8 cellular contexts compared by ENCODE assay signal in genomic region chr7:74544706-74545469, GRCh38.
DNase-seq lines count a peak whose midpoint lies in the region; ATAC-seq, FAIRE-seq and TF ChIP-seq lines count a peak whose summit lies in the region.

No MANE protein-coding gene starts in this region.

- H3K36me3 ChIP-seq in SJCRH30 (peaks cover 67% of the 10 kb centered on the region), pancreas (no peaks in the 10 kb centered on the region)

- ATAC-seq in pancreas, result peak; percentile 85 to 97 (median 89)
- no peak for ATAC-seq in GM18873 (IDR thresholded peaks at IDR 0.05; ENCODE audit: low FRiP score, unreplicated experiment)

- FAIRE-seq in pancreas (lab: Jason Lieb, UNC) (no peak), HTR-8/SVneo (lab: Jason Lieb, UNC) (no peak)

- DNase-seq in DMS 273 treated with DMSO at 0.1 percent for 48 hours (lab: John Stamatoyannopoulos, UW), result peak; percentile 10
- peak; percentile 56 for DNase-seq in HT1080 (ENCODE audit: low read depth)
- DNase-seq in SJCRH30, result peak; percentile 75 to 92
- no peak for DNase-seq in epithelial cell of prostate (ENCODE audit: low read depth, low spot score)
- DNase-seq in pancreas, result peak in 5 of 6 donors; percentile 54 to 69 (median 62)
- no peak for DNase-seq in HTR-8/SVneo (ENCODE audit: insufficient read length, low spot score)
- no peak for DNase-seq in mesenteric fat pad (ENCODE audit: low spot score)

- no peak overlapping the region for H3K4me3 ChIP-seq in SJCRH30
- no peak overlapping the region for H3K4me3 ChIP-seq in pancreas

- intact Hi-C loops in pancreas (cut with DNase I), result loop anchor here in 1 of 3 donors (5.0 kb wide), 2 partner anchors 118 to 133 kb away; no protein-coding TSS in a partner anchor

- H3K9me3 ChIP-seq in SJCRH30 (replicated peaks), result no peaks in the 10 kb centered on the region
- no peaks in the 10 kb centered on the region for H3K9me3 ChIP-seq in pancreas

- no peak overlapping the region for H3K27ac ChIP-seq in SJCRH30
- H3K27ac ChIP-seq in epithelial cell of prostate, result peak overlapping the region; percentile 41
- no peak overlapping the region for H3K27ac ChIP-seq in pancreas

- H3K4me1 ChIP-seq in SJCRH30 (no peaks in the 10 kb centered on the region), pancreas (no peaks in the 10 kb centered on the region)

- H3K27me3 ChIP-seq in SJCRH30, result no peaks in the 10 kb centered on the region
- H3K27me3 ChIP-seq in pancreas, result no peaks in the 10 kb centered on the region

- WGBS in pancreas, 2 donors, result 78% methylated on average over 12 of the region's 12 CpGs

- peak; percentile 40 to 53 (median 48) for TF ChIP-seq CTCF in pancreas (IDR thresholded peaks at IDR 0.05)

Comparison
In these comparisons a context has a peak if more than half of its experiments do, and no peak if none do; other contexts are left out.
1. DNase-seq: peak in DMS 273 treated with DMSO at 0.1 percent for 48 hours (single experiment), HT1080 (single experiment), SJCRH30 (2 of 2) and pancreas (5 of 6); none in epithelial cell of prostate (single experiment), HTR-8/SVneo (single experiment) and mesenteric fat pad (single experiment).